14 cellular contexts compared by ENCODE assay signal in the genomic region with DNA sequence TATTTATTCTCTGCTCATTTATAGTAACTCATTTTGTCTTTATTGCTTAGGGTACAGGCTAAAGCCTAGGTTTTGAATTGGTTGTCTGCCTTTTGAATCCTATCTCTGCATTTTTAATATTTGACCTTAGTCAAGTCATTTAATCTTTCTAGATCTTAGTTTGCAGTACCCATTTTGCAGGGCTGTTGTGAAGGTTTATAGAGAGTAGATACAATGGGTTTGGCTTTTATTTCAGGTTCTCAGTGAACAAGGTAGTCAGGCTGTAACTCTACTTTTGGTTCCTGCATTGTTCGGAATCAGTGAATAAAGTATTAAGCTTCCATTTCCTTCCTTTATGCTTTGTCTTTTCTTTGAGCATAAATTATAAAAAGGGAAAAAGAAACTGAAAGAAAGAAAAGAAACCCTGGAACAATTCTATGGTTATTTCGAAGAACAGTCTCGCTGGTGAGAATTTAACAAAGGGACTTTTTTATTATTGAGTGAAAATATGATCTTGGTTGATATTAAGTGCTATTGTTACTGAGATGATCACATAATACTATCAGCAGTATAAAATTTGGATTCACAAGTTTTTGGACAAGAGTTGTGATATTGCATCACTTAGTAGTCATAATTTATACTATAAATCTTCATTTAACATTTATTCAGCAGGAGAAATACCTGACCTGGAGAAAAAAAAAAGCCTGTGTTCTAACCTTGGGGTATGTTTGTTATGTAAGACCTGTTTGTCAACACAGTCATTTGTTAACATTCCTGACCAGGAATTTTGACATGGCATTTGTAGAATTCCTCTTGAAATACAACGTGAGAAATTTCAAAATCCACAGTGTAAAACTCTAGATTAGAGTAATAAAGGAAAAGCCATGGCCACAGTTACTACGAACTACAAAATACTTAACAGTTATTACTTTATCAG.
DNase-seq lines count a peak whose midpoint lies in the region; ATAC-seq and TF ChIP-seq lines count a peak whose summit lies in the region.
"Had no signal": no experiment of that assay in that cellular context is flagged by ENCODE, and none has a peak within 500 bp of the region (broad histone marks: within the 10 kb centered on the region; RNA-seq: fewer than 3 reads in every experiment).

No MANE protein-coding gene starts in this region.

- POLR2A ChIA-PET in activated B cell treated with CpG ODN at 0.5 μM for 24 hours (lab: Charles Lee), result no interaction called here

- no peaks in the 10 kb centered on the region for H3K27me3 Mint-ChIP-seq in activated naive CD4-positive, alpha-beta T cell treated with anti-CD3 and anti-CD28 coated beads, Interleukin-2, amount 50 U/mL, for 24 hours
- no peaks in the 10 kb centered on the region for H3K27me3 Mint-ChIP-seq in activated B cell treated with CpG ODN at 0.5 μM for 24 hours
- H3K27me3 Mint-ChIP-seq in stimulated activated naive CD8-positive, alpha-beta T cell treated with anti-CD3 and anti-CD28 coated beads, Interleukin-15, amount 100 ng/mL, for 72 hours, result no peaks in the 10 kb centered on the region
- H3K27me3 Mint-ChIP-seq: type B pancreatic cell had no signal

- no peaks in the 10 kb centered on the region for H3K9me3 Mint-ChIP-seq in activated naive CD4-positive, alpha-beta T cell treated with anti-CD3 and anti-CD28 coated beads, Interleukin-2, amount 50 U/mL, for 24 hours
- no peaks in the 10 kb centered on the region for H3K9me3 Mint-ChIP-seq in activated B cell treated with CpG ODN at 0.5 μM for 24 hours
- no peaks in the 10 kb centered on the region for H3K9me3 Mint-ChIP-seq in stimulated activated naive CD8-positive, alpha-beta T cell treated with anti-CD3 and anti-CD28 coated beads, Interleukin-15, amount 100 ng/mL, for 72 hours
- H3K9me3 Mint-ChIP-seq: type B pancreatic cell had no signal

- no peak for DNase-seq in activated naive CD4-positive, alpha-beta T cell treated with anti-CD3 and anti-CD28 coated beads, Interleukin-2, amount 50 U/mL, for 16 hours
- DNase-seq in activated B cell treated with CpG ODN at 0.5 μM for 24 hours (no peak), iPS DF 19.7 (ENCODE audit: low read depth, low spot score) (peak; percentile 5), NCI-H128 (lab: John Stamatoyannopoulos, UW; ENCODE audit: unreplicated experiment) (no peak), NCI-H2029 treated with DMSO at 0.1 percent for 48 hours (lab: John Stamatoyannopoulos, UW) (no peak)
- DNase-seq in stimulated activated naive CD8-positive, alpha-beta T cell treated with anti-CD3 and anti-CD28 coated beads, Interleukin-15, amount 100 ng/mL, for 72 hours, result no peak
- DNase-seq: AML-193; effector CD4-positive, alpha-beta T cell; H7; heart right ventricle had no signal

- ATAC-seq in activated B cell treated with CpG ODN at 0.5 μM for 24 hours (ENCODE audit: low read depth), result no peak
- ATAC-seq in stimulated activated naive CD8-positive, alpha-beta T cell treated with anti-CD3 and anti-CD28 coated beads, Interleukin-15, amount 100 ng/mL, for 72 hours, result peak; percentile 76
- ATAC-seq in HG02970 (IDR thresholded peaks at IDR 0.05; ENCODE audit: low FRiP score, unreplicated experiment), result no peak
- ATAC-seq: heart right ventricle, sciatic nerve had no signal

- H3K27ac Mint-ChIP-seq in activated naive CD4-positive, alpha-beta T cell treated with anti-CD3 and anti-CD28 coated beads, Interleukin-2, amount 50 U/mL, for 24 hours, result peak overlapping the region; percentile 56
- H3K27ac Mint-ChIP-seq in activated B cell treated with CpG ODN at 0.5 μM for 24 hours, result no peak overlapping the region
- H3K27ac Mint-ChIP-seq in stimulated activated naive CD8-positive, alpha-beta T cell treated with anti-CD3 and anti-CD28 coated beads, Interleukin-15, amount 100 ng/mL, for 72 hours, result peak overlapping the region; percentile 44 to 58
- H3K27ac Mint-ChIP-seq: type B pancreatic cell had no signal

- no peak for TF ChIP-seq CTCF in activated B cell treated with CpG ODN at 0.5 μM for 24 hours (IDR thresholded peaks at IDR 0.05)

- H3K4me3 Mint-ChIP-seq in activated naive CD4-positive, alpha-beta T cell treated with anti-CD3 and anti-CD28 coated beads, Interleukin-2, amount 50 U/mL, for 24 hours, result peak overlapping the region; percentile 69
- peak overlapping the region; percentile 15 for H3K4me3 Mint-ChIP-seq in activated B cell treated with CpG ODN at 0.5 μM for 24 hours
- peak overlapping the region; percentile 41 to 68 for H3K4me3 Mint-ChIP-seq in stimulated activated naive CD8-positive, alpha-beta T cell treated with anti-CD3 and anti-CD28 coated beads, Interleukin-15, amount 100 ng/mL, for 72 hours
- H3K4me3 Mint-ChIP-seq: type B pancreatic cell had no signal

- CTCF ChIA-PET in activated B cell treated with CpG ODN at 0.5 μM for 24 hours (lab: Charles Lee), result no interaction called here

- intact Hi-C loops in activated B cell treated with CpG ODN at 0.5 μM for 24 hours (cut with micrococcal nuclease), result no loop called here

- H3K4me1 Mint-ChIP-seq in activated naive CD4-positive, alpha-beta T cell treated with anti-CD3 and anti-CD28 coated beads, Interleukin-2, amount 50 U/mL, for 24 hours, result peaks cover 28% of the 10 kb centered on the region
- H3K4me1 Mint-ChIP-seq in activated B cell treated with CpG ODN at 0.5 μM for 24 hours, result peaks cover 18% of the 10 kb centered on the region
- peaks cover 19% of the 10 kb centered on the region for H3K4me1 Mint-ChIP-seq in stimulated activated naive CD8-positive, alpha-beta T cell treated with anti-CD3 and anti-CD28 coated beads, Interleukin-15, amount 100 ng/mL, for 72 hours

- H3K36me3 Mint-ChIP-seq in activated naive CD4-positive, alpha-beta T cell treated with anti-CD3 and anti-CD28 coated beads, Interleukin-2, amount 50 U/mL, for 24 hours, result peaks cover 12% of the 10 kb centered on the region
- peaks cover 51% of the 10 kb centered on the region for H3K36me3 Mint-ChIP-seq in activated B cell treated with CpG ODN at 0.5 μM for 24 hours (ENCODE audit: low read depth)

Comparison
In these comparisons a context has a peak if more than half of its experiments do, and no peak if none do; other contexts are left out.
1. H3K4me3 Mint-ChIP-seq: peak in every context shown above with its lines; median percentile 69 in activated naive CD4-positive, alpha-beta T cell treated with anti-CD3 and anti-CD28 coated beads, Interleukin-2, amount 50 U/mL, for 24 hours; 54 in stimulated activated naive CD8-positive, alpha-beta T cell treated with anti-CD3 and anti-CD28 coated beads, Interleukin-15, amount 100 ng/mL, for 72 hours; 15 in activated B cell treated with CpG ODN at 0.5 μM for 24 hours.